ENCODE assay signal across 9 cellular contexts in the genomic region with DNA sequence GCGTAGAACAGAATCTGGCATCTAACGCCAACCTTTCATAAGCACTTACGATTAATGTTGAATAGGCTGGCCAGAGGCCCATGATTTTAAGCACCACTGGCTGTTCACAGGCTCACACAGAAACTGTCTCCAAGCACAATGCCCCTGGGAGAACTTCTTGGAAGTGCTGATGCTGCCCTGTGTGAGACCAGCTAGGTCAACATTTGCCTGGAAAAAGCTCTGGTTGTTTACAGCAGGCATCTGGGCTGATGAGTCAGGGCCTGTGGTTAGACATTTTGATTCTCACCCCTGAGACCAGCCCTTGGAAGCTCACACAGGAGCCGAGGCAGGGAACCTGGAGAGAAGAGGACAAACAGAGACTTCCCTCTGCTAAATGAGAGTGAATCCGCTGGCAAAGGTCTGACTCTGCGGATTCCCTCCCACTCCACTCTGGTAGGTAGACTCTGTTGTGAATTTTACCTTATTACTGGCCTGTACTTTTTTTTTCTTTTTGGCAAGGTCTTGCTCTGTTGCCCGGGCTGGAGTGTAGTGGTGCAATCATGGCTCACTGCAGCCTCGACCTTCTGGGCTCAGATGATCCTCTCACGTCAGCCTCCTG. TPM values are rescaled to one million over a fixed set of nuclear protein-coding genes. Genes with fewer than 3 reads are reported as not detected.
DNase-seq lines count a peak whose midpoint lies in the region; ATAC-seq and TF ChIP-seq lines count a peak whose summit lies in the region.
"Had no signal": no experiment of that assay in that cellular context is flagged by ENCODE, and none has a peak within 500 bp of the region (broad histone marks: within the 10 kb centered on the region; RNA-seq: fewer than 3 reads in every experiment).

No MANE protein-coding gene starts in this region.

- H3K27ac Mint-ChIP-seq in WTC11: peak overlapping the region; percentile 90

- H3K4me1 ChIP-seq in hepatocyte (ENCODE audit: insufficient read depth) (peaks cover 16% of the 10 kb centered on the region), testis (no peaks in the 10 kb centered on the region)

- peaks cover 4% of the 10 kb centered on the region for H3K27me3 Mint-ChIP-seq in WTC11 (ENCODE audit: low read depth)

- H4K20me1 ChIP-seq in hepatocyte (ENCODE audit: insufficient read depth, poor library complexity, severe bottlenecking): no peaks in the 10 kb centered on the region

- H3K4me1 Mint-ChIP-seq in WTC11: peaks cover 14% of the 10 kb centered on the region

- intact Hi-C loops in testis (cut with DNase I; ENCODE audit: low total_unique reads): no loop called here

- H3K79me2 ChIP-seq in hepatocyte: no peaks in the 10 kb centered on the region

- ATAC-seq in WTC11 (peak; percentile 78), GM21423 (IDR thresholded peaks at IDR 0.05; ENCODE audit: unreplicated experiment) (no peak)

- no peak overlapping the region for H3K4me3 ChIP-seq in hepatocyte
- H3K4me3 ChIP-seq in testis: no peak overlapping the region

- H3K9me2 ChIP-seq in hepatocyte (replicated peaks; ENCODE audit: insufficient read depth): no peaks in the 10 kb centered on the region

- H3K27ac ChIP-seq in hepatocyte (peak overlapping the region; percentile 43), testis (no peak overlapping the region)
- H3K27ac ChIP-seq: 22Rv1 had no signal

- POLR2A ChIA-PET in WTC11 (lab: Charles Lee): no interaction called here

- H3K36me3 Mint-ChIP-seq in WTC11: no peaks in the 10 kb centered on the region

- H3K9me3 ChIP-seq in hepatocyte (ENCODE audit: low read depth) (no peaks in the 10 kb centered on the region), testis (no peaks in the 10 kb centered on the region)

- no peaks in the 10 kb centered on the region for H3K27me3 ChIP-seq in hepatocyte
- H3K27me3 ChIP-seq in testis: no peaks in the 10 kb centered on the region

- 64% methylated on average over 9 of the region's 9 CpGs for WGBS in hepatocyte (ENCODE audit: low lambda C conversion rate, missing lambda C conversion rate)
- 59 to 61% methylated on average over 8 to 9 of the region's 9 CpGs for WGBS in testis, 2 donors

- H3K4me3 Mint-ChIP-seq in WTC11: no peak overlapping the region

- no peak for TF ChIP-seq CTCF in WTC11 (IDR thresholded peaks at IDR 0.05)
- no peak for TF ChIP-seq CTCF in hepatocyte (IDR thresholded peaks at IDR 0.05; ENCODE audit: poor library complexity)
- TF ChIP-seq CTCF in testis (IDR thresholded peaks at IDR 0.05): no peak

- CTCF ChIA-PET in WTC11 (lab: Charles Lee): interaction anchor here (2.1 kb wide), 1 partner anchor 128 kb away, joined by 5 read pairs; no protein-coding TSS in a partner anchor

- no peaks in the 10 kb centered on the region for H3K36me3 ChIP-seq in hepatocyte (replicated peaks; ENCODE audit: insufficient read depth, low read depth)
- no peaks in the 10 kb centered on the region for H3K36me3 ChIP-seq in testis (ENCODE audit: low read depth, missing control alignments)

- DNase-seq in DMS153 (lab: John Stamatoyannopoulos, UW) (peak; percentile 61), DMS153 treated with DMSO at 0.1 percent for 48 hours (lab: John Stamatoyannopoulos, UW; ENCODE audit: unreplicated experiment) (no peak), WTC11 (ENCODE audit: low spot score) (no peak), hepatocyte (ENCODE audit: low spot score) (peak; percentile 71), testis (peak; percentile 86), GM19238 (ENCODE audit: insufficient read length, low spot score) (no peak), NOMO-1 (lab: John Stamatoyannopoulos, UW; ENCODE audit: unreplicated experiment in 2 of 2) (no peak)

- no peak overlapping the region for H2AFZ ChIP-seq in hepatocyte

- peak overlapping the region; percentile 13 for H3K4me2 ChIP-seq in hepatocyte

- H3K9me3 Mint-ChIP-seq in WTC11: no peaks in the 10 kb centered on the region

- TF ChIP-seq POLR2A in testis (IDR thresholded peaks at IDR 0.05): no peak

TF ChIP-seq in WTC11, 78 proteins besides CTCF, POLR2A, EP300 and RAD21:
- TF ChIP-seq MYBL2 (CRISPR knock-in tag; IDR thresholded peaks at IDR 0.05) (no peak), MXD4 (CRISPR knock-in tag; IDR thresholded peaks at IDR 0.05; ENCODE audit: borderline replicate concordance) (no peak), ATF3 (CRISPR knock-in tag; conservative IDR thresholded peaks at IDR 0.05) (no peak), KAT7 (CRISPR knock-in tag; IDR thresholded peaks at IDR 0.05; ENCODE audit: borderline replicate concordance) (no peak)
- TF ChIP-seq, protein P1, sequence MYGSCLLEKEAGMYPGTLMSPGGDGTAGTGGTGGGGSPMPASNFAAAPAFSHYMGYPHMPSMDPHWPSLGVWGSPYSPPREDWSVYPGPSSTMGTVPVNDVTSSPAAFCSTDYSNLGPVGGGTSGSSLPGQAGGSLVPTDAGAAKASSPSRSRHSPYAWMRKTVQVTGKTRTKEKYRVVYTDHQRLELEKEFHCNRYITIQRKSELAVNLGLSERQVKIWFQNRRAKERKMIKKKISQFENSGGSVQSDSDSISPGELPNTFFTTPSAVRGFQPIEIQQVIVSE (CRISPR knock-in tag; IDR thresholded peaks at IDR 0.05; ENCODE audit: borderline replicate concordance): no peak
- TF ChIP-seq, protein P2, sequence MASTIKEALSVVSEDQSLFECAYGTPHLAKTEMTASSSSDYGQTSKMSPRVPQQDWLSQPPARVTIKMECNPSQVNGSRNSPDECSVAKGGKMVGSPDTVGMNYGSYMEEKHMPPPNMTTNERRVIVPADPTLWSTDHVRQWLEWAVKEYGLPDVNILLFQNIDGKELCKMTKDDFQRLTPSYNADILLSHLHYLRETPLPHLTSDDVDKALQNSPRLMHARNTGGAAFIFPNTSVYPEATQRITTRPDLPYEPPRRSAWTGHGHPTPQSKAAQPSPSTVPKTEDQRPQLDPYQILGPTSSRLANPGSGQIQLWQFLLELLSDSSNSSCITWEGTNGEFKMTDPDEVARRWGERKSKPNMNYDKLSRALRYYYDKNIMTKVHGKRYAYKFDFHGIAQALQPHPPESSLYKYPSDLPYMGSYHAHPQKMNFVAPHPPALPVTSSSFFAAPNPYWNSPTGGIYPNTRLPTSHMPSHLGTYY (CRISPR knock-in tag; IDR thresholded peaks at IDR 0.05): no peak

RNA-seq across cellular contexts. Expression of gene SULF2, which starts 6.8 kb away (rescaled TPM):
- total RNA-seq in WTC11 (2021): 36.0 to 38.1 TPM (median 37.5 TPM) in 3 replicates
- 49.0 and 53.7 TPM in 2 replicates for total RNA-seq in hepatocyte
- polyA plus RNA-seq in hepatocyte: 51.6 and 66.6 TPM in 2 replicates
- total RNA-seq in testis: 100 to 1,000 TPM in 1 of 2 donors, 10 to 100 TPM in 1; 95.6 to 117 TPM
- polyA plus RNA-seq in testis (ENCODE audit: insufficient read depth, low read depth, low replicate concordance): 61.5 TPM

Comparison
In these comparisons a context has a peak if more than half of its experiments do, and no peak if none do; other contexts are left out.
1. DNase-seq: peak in DMS153 (single experiment), hepatocyte (single experiment) and testis (single experiment); none in DMS153 treated with DMSO at 0.1 percent for 48 hours (single experiment), WTC11 (single experiment), GM19238 (single experiment) and NOMO-1 (0 of 2).